ENCODE assay signal across 12 cellular contexts in genomic region chr12:119940881-119941280, GRCh38. TPM values are rescaled to one million over a fixed set of nuclear protein-coding genes. Genes with fewer than 3 reads are reported as not detected.
DNase-seq lines count a peak whose midpoint lies in the region; ATAC-seq and TF ChIP-seq lines count a peak whose summit lies in the region.
"Had no signal": no experiment of that assay in that cellular context is flagged by ENCODE, and none has a peak within 500 bp of the region (broad histone marks: within the 10 kb centered on the region; RNA-seq: fewer than 3 reads in every experiment).

No MANE protein-coding gene starts in this region.

- H3K4me1 ChIP-seq in breast epithelium (no peaks in the 10 kb centered on the region), PC-9 (replicated peaks; ENCODE audit: insufficient read depth) (peaks cover 7% of the 10 kb centered on the region), right cardiac atrium (ENCODE audit: control insufficient read depth, insufficient read depth, low read length) (no peaks in the 10 kb centered on the region), tibial artery (no peaks in the 10 kb centered on the region)

- POLR2A ChIA-PET in MCF 10A (lab: Yijun Ruan, JAX) (interaction anchor here (0.5 to 1.2 kb wide), 7 partner anchors 8 to 146 kb away, joined by 3 to 5 read pairs (median 3); partner anchors contain the start of gene BICDL1), PC-9 (lab: Charles Lee; ENCODE audit: unreplicated experiment) (interaction anchor here (0.6 to 0.7 kb wide), 4 partner anchors 9 to 177 kb away, joined by 3 to 4 read pairs (median 4); partner anchors contain the start of gene BICDL1)

- H3K9me3 Mint-ChIP-seq in MCF 10A (ENCODE audit: unreplicated experiment) (no peaks in the 10 kb centered on the region), osteocyte (ENCODE audit: unreplicated experiment) (no peaks in the 10 kb centered on the region)

- no peak for TF ChIP-seq POLR2A in breast epithelium (IDR thresholded peaks at IDR 0.05)

- H3K36me3 ChIP-seq in breast epithelium: no peaks in the 10 kb centered on the region
- no peaks in the 10 kb centered on the region for H3K36me3 ChIP-seq in PC-9 (ENCODE audit: low read depth)
- no peaks in the 10 kb centered on the region for H3K36me3 ChIP-seq in tibial artery

- peaks cover 0 to 7% of the 10 kb centered on the region in 2 donors for H3K27me3 ChIP-seq in breast epithelium
- no peaks in the 10 kb centered on the region for H3K27me3 ChIP-seq in PC-9 (ENCODE audit: insufficient read depth, low read depth)
- no peaks in the 10 kb centered on the region for H3K27me3 ChIP-seq in right cardiac atrium (ENCODE audit: control insufficient read depth, insufficient read depth)
- H3K27me3 ChIP-seq in tibial artery: peaks cover 0 to 8% of the 10 kb centered on the region in 2 donors

- TF ChIP-seq CTCF in MCF 10A (IDR thresholded peaks at IDR 0.05; ENCODE audit: unreplicated experiment): no peak
- no peak for TF ChIP-seq CTCF in breast epithelium (IDR thresholded peaks at IDR 0.05)
- TF ChIP-seq CTCF in PC-9 (conservative IDR thresholded peaks at IDR 0.05): no peak
- no peak for TF ChIP-seq CTCF in fibroblast of mammary gland (conservative IDR thresholded peaks at IDR 0.05; ENCODE audit: control insufficient read depth, insufficient read depth, low read depth, low read length)
- TF ChIP-seq CTCF in osteocyte (IDR thresholded peaks at IDR 0.05): no peak
- TF ChIP-seq CTCF in tibial artery (IDR thresholded peaks at IDR 0.05): no peak

- H2AFZ ChIP-seq in PC-9: no peak overlapping the region

- H3K27me3 Mint-ChIP-seq in MCF 10A (ENCODE audit: insufficient read depth, unreplicated experiment) (no peaks in the 10 kb centered on the region), osteocyte (ENCODE audit: unreplicated experiment) (peaks cover 3% of the 10 kb centered on the region)

- peak; percentile 88 for DNase-seq in MCF 10A (ENCODE audit: unreplicated experiment)
- no peak for DNase-seq in breast epithelium (ENCODE audit: low spot score in 2 of 2)
- peak; percentile 55 to 93 for DNase-seq in PC-9
- peak; percentile 88 for DNase-seq in fibroblast of mammary gland (ENCODE audit: low read depth)
- no peak for DNase-seq in osteocyte (ENCODE audit: extremely low spot score, unreplicated experiment)
- DNase-seq in right cardiac atrium: no peak
- DNase-seq in tibial artery: no peak
- DNase-seq: activated CD4-positive, alpha-beta T cell treated with anti-CD3 and anti-CD28 coated beads, Interleukin-2, amount 50 U/mL, for 4 hours; caudate nucleus had no signal

- no peaks in the 10 kb centered on the region for H3K36me3 Mint-ChIP-seq in MCF 10A (ENCODE audit: insufficient read depth, unreplicated experiment)
- H3K36me3 Mint-ChIP-seq in osteocyte (ENCODE audit: unreplicated experiment): no peaks in the 10 kb centered on the region

- BruUV-seq in MCF 10A (replicated peaks; lab: Mats Ljungman, UMichigan) (no TSS peak), PC-9 (replicated peaks; lab: Mats Ljungman, UMichigan) (no TSS peak)

- H3K79me2 ChIP-seq in PC-9 (ENCODE audit: low read depth): no peaks in the 10 kb centered on the region

- no peak overlapping the region for H3K27ac Mint-ChIP-seq in MCF 10A (ENCODE audit: low read depth, unreplicated experiment)
- no peak overlapping the region for H3K27ac Mint-ChIP-seq in osteocyte (ENCODE audit: unreplicated experiment)
- H3K27ac Mint-ChIP-seq: B cell had no signal

- H3K27ac ChIP-seq in breast epithelium (no peak overlapping the region), PC-9 (peak overlapping the region; percentile 47; the same call in 1 of the 2 replicates), right cardiac atrium (ENCODE audit: low read length) (no peak overlapping the region), tibial artery (no peak overlapping the region)

- 65% methylated on average over 5 of the region's 5 CpGs for WGBS in right cardiac atrium

- no peaks in the 10 kb centered on the region for H3K9me2 ChIP-seq in PC-9 (ENCODE audit: insufficient read depth)

- H3K4me1 Mint-ChIP-seq in MCF 10A (ENCODE audit: insufficient read depth, unreplicated experiment) (no peaks in the 10 kb centered on the region), osteocyte (ENCODE audit: unreplicated experiment) (no peaks in the 10 kb centered on the region)
- H3K4me1 Mint-ChIP-seq: B cell had no signal

- no peaks in the 10 kb centered on the region for H4K20me1 ChIP-seq in PC-9 (ENCODE audit: insufficient read depth)

- H3K4me3 ChIP-seq in breast epithelium (no peak overlapping the region), PC-9 (no peak overlapping the region), fibroblast of mammary gland (ENCODE audit: control insufficient read depth, low read depth, low read length) (no peak overlapping the region), right cardiac atrium (ENCODE audit: low read length) (no peak overlapping the region), tibial artery (no peak overlapping the region)

- H3K4me2 ChIP-seq in PC-9: peak overlapping the region; percentile 42

- no peak overlapping the region for H3K4me3 Mint-ChIP-seq in MCF 10A (ENCODE audit: unreplicated experiment)
- no peak overlapping the region for H3K4me3 Mint-ChIP-seq in osteocyte (ENCODE audit: unreplicated experiment)
- H3K4me3 Mint-ChIP-seq: B cell had no signal

- H3K9me3 ChIP-seq in breast epithelium (no peaks in the 10 kb centered on the region), PC-9 (ENCODE audit: insufficient read depth, low read depth) (no peaks in the 10 kb centered on the region), right cardiac atrium (ENCODE audit: control insufficient read depth, low read length) (no peaks in the 10 kb centered on the region), tibial artery (no peaks in the 10 kb centered on the region)

- H3F3A ChIP-seq in PC-9 (ENCODE audit: insufficient read depth, low read depth): peaks cover 11% of the 10 kb centered on the region; the same call in 1 of the 2 replicates

- intact Hi-C loops in MCF 10A (cut with micrococcal nuclease) (loop anchor here (2.0 kb wide), 1 partner anchor 146 kb away; no protein-coding TSS in a partner anchor), breast epithelium (cut with DNase I; ENCODE audit: low total_unique reads) (no loop called here), PC-9 (cut with micrococcal nuclease; ENCODE audit: unreplicated experiment) (loop anchor here (1.0 to 2.0 kb wide), 4 partner anchors 33 to 138 kb away; no protein-coding TSS in a partner anchor), right cardiac atrium (cut with DNase I) (no loop called here), tibial artery (cut with DNase I; ENCODE audit: low total_unique reads) (no loop called here)

- CTCF ChIA-PET in MCF 10A (lab: Yijun Ruan, JAX): interaction anchor here (0.7 to 3.0 kb wide), 5 partner anchors 10 to 603 kb away, joined by 4 to 20 read pairs (median 7); no protein-coding TSS in a partner anchor
- CTCF ChIA-PET in PC-9 (lab: Charles Lee): no interaction called here

- ATAC-seq in HG02870 (IDR thresholded peaks at IDR 0.05; ENCODE audit: unreplicated experiment): no peak
- ATAC-seq in right cardiac atrium: no peak
- ATAC-seq: Right ventricle myocardium inferior had no signal

RNA-seq across cellular contexts. Expression of gene BICDL1, which starts 48.2 kb away (rescaled TPM):
- 18.4 and 20.7 TPM in 2 replicates for total RNA-seq in MCF 10A (2022)
- 10 to 100 TPM in 1 of 3 donors, 1 to 10 TPM in 1, under 1 TPM in 1; 0.48 to 23.4 (median 5.6) TPM for total RNA-seq in breast epithelium
- 14.4 and 18.6 TPM in 2 replicates for total RNA-seq in PC-9 (2021)
- not detected in 2 replicates for total RNA-seq in osteocyte
- 1 to 10 TPM in 2 of 4 donors, under 1 TPM in 2; 0.76 to 2.1 (median 1.1) TPM for total RNA-seq in right cardiac atrium
- 0.11 TPM for polyA plus RNA-seq in right cardiac atrium

Comparison
In these comparisons a context has a peak if more than half of its experiments do, and no peak if none do; other contexts are left out.
1. DNase-seq: peak in MCF 10A (single experiment), PC-9 (2 of 2) and fibroblast of mammary gland (single experiment); none in breast epithelium (0 of 2), osteocyte (single experiment), right cardiac atrium (0 of 3) and tibial artery (0 of 2).
2. intact Hi-C loops: an anchor here in MCF 10A (2.0 kb wide) and PC-9 (1.0 to 2.0 kb wide); none called in breast epithelium, right cardiac atrium and tibial artery.